Comparison of ENCODE assay signal across 8 cellular contexts in genomic region chr6:53547815-53548496, GRCh38. TPM values are rescaled to one million over a fixed set of nuclear protein-coding genes. Genes with fewer than 3 reads are reported as not detected.
DNase-seq lines count a peak whose midpoint lies in the region; ATAC-seq and TF ChIP-seq lines count a peak whose summit lies in the region.

No MANE protein-coding gene starts in this region.

- H3K14ac ChIP-seq in H9 (ENCODE audit: insufficient read depth, low read length) = no peak overlapping the region

- H2BK20ac ChIP-seq in H9 (ENCODE audit: low read depth, low read length, poor library complexity, severe bottlenecking) = no peak overlapping the region

- H3K27me3 ChIP-seq in H9 (ENCODE audit: insufficient read depth, low read length) = peaks cover 4% of the 10 kb centered on the region; the same call in 1 of the 2 replicates
- H3K27me3 ChIP-seq in MG63 = no peaks in the 10 kb centered on the region
- H3K27me3 ChIP-seq in foreskin keratinocyte = no peaks in the 10 kb centered on the region
- peaks cover 25% of the 10 kb centered on the region for H3K27me3 ChIP-seq in neural progenitor cell
- H3K27me3 ChIP-seq in stomach smooth muscle (ENCODE audit: control insufficient read depth in 1 of 2, insufficient read depth in 2 of 2, low read length in 2 of 2) = no peaks in the 10 kb centered on the region

- H3F3A ChIP-seq in neural progenitor cell (ENCODE audit: low read depth) = peaks cover 25% of the 10 kb centered on the region

- H3K27ac Mint-ChIP-seq in H9 (peak overlapping the region; percentile 44 to 96 (median 95); a peak in 4 of 7 replicates), neural progenitor cell (peak overlapping the region; percentile 69)

- peak; percentile 84 for ATAC-seq in foreskin keratinocyte

- H3K79me2 ChIP-seq in H9 (ENCODE audit: insufficient read depth, low read length) = peaks cover 7% of the 10 kb centered on the region; the same call in 1 of the 2 replicates
- peaks cover 11% of the 10 kb centered on the region for H3K79me2 ChIP-seq in neural progenitor cell (ENCODE audit: low read depth)

- H3K4me3 ChIP-seq in MG63 (peak overlapping the region; percentile 49), neural progenitor cell (peak overlapping the region; percentile 53), stomach smooth muscle (ENCODE audit: low read length in 2 of 2) (peak overlapping the region; percentile 77 to 90)

- no peak overlapping the region for H2BK15ac ChIP-seq in H9 (ENCODE audit: low read depth, low read length)

- H2BK5ac ChIP-seq in H9 (ENCODE audit: insufficient read length, low read length) = no peak overlapping the region

- no peak for TF ChIP-seq CTCF in H9 (conservative IDR thresholded peaks at IDR 0.05)
- TF ChIP-seq CTCF in foreskin keratinocyte (conservative IDR thresholded peaks at IDR 0.05) = peak; percentile 57
- TF ChIP-seq CTCF in neural progenitor cell (IDR thresholded peaks at IDR 0.05) = no peak

- H4K20me1 ChIP-seq in H9 (ENCODE audit: control insufficient read depth, insufficient read depth, insufficient read length) (no peaks in the 10 kb centered on the region), neural progenitor cell (ENCODE audit: low read depth) (peaks cover 4% of the 10 kb centered on the region)

- H3K23me2 ChIP-seq in H9 (ENCODE audit: insufficient read length, low read depth, low read length, poor library complexity, severe bottlenecking) = peaks cover 10% of the 10 kb centered on the region

- H3K4me1 ChIP-seq in ES-I3 (ENCODE audit: insufficient read depth, low read length) (peaks cover 4% of the 10 kb centered on the region; the same call in 1 of the 2 replicates), H9 (ENCODE audit: insufficient read depth, low read length) (peaks cover 1% of the 10 kb centered on the region; the same call in 1 of the 2 replicates), foreskin keratinocyte (peaks cover 14% of the 10 kb centered on the region), neural progenitor cell (peaks cover 8% of the 10 kb centered on the region), stomach smooth muscle (ENCODE audit: control insufficient read depth, insufficient read depth, low read length) (peaks cover 15% of the 10 kb centered on the region)

- H3K9me3 ChIP-seq in ES-I3 (ENCODE audit: control insufficient read depth, insufficient read depth, low read length) = no peaks in the 10 kb centered on the region
- H3K9me3 ChIP-seq in H9 (ENCODE audit: control insufficient read depth, low read depth, low read length) = no peaks in the 10 kb centered on the region
- H3K9me3 ChIP-seq in MG63 = no peaks in the 10 kb centered on the region
- H3K9me3 ChIP-seq in neural progenitor cell (ENCODE audit: low read depth) = no peaks in the 10 kb centered on the region
- H3K9me3 ChIP-seq in stomach smooth muscle (ENCODE audit: control insufficient read depth in 2 of 2, low read length in 2 of 2) = no peaks in the 10 kb centered on the region

- no peak overlapping the region for H4K5ac ChIP-seq in H9 (ENCODE audit: insufficient read length, low read depth, low read length)

- H3K36me3 ChIP-seq in ES-I3 (ENCODE audit: insufficient read depth, low read length) (no peaks in the 10 kb centered on the region), MG63 (no peaks in the 10 kb centered on the region), neural progenitor cell (no peaks in the 10 kb centered on the region), stomach smooth muscle (ENCODE audit: control insufficient read depth in 2 of 2, insufficient read depth in 2 of 2, low read length in 2 of 2) (no peaks in the 10 kb centered on the region)

- no peak overlapping the region for H3K23ac ChIP-seq in H9 (ENCODE audit: insufficient read length, low read depth, low read length)

- H3K79me1 ChIP-seq in H9 (ENCODE audit: insufficient read depth, low read depth, low read length, poor library complexity, severe bottlenecking) = no peaks in the 10 kb centered on the region

- H3K9ac ChIP-seq in ES-I3 (ENCODE audit: low read depth, low read length) (peak overlapping the region; percentile 60), H9 (ENCODE audit: extremely low read depth, insufficient read length, low read length) (peak overlapping the region; percentile 64), neural progenitor cell (no peak overlapping the region), stomach smooth muscle (ENCODE audit: low read length in 2 of 2) (peak overlapping the region; percentile 63 to 81)

- H2AFZ ChIP-seq in H9 (ENCODE audit: low read length) = no peak overlapping the region
- peak overlapping the region; percentile 81 for H2AFZ ChIP-seq in neural progenitor cell (replicated peaks)

- H3K27me3 Mint-ChIP-seq in H9 (ENCODE audit: low read depth) (peaks cover 29% of the 10 kb centered on the region), neural progenitor cell (ENCODE audit: insufficient read depth, low read depth) (peaks cover 10% of the 10 kb centered on the region)

- no peak overlapping the region for H2BK120ac ChIP-seq in H9 (ENCODE audit: low read depth, low read length, poor library complexity, severe bottlenecking)

- H3K4me1 Mint-ChIP-seq in H9 (peaks cover 22 to 25% of the 10 kb centered on the region in 2 experiments), neural progenitor cell (peaks cover 27% of the 10 kb centered on the region)

- H3K36me3 Mint-ChIP-seq in H9 (ENCODE audit: insufficient read depth in 1 of 3, low read depth in 3 of 3) (peaks cover 0 to 7% (median 1%) of the 10 kb centered on the region in 3 experiments; a peak in 4 of 7 replicates), neural progenitor cell (peaks cover 2% of the 10 kb centered on the region)

- H3K9me3 Mint-ChIP-seq in H9 (peaks cover 0 to 14% of the 10 kb centered on the region in 2 experiments; a peak in 3 of 5 replicates), neural progenitor cell (peaks cover 12% of the 10 kb centered on the region)

- no peak overlapping the region for H3K56ac ChIP-seq in H9 (ENCODE audit: insufficient read length, low read depth, low read length)

- no peak overlapping the region for H2BK12ac ChIP-seq in H9 (ENCODE audit: insufficient read length, low read depth, low read length)

- H4K91ac ChIP-seq in H9 (ENCODE audit: insufficient read length, low read depth, low read length) = no peak overlapping the region

- H3K4me3 Mint-ChIP-seq in H9 (peak overlapping the region; percentile 76 to 83), neural progenitor cell (peak overlapping the region; percentile 90)

- DNase-seq in H9 (peak; percentile 95), MG63 (peak; percentile 95), SHP77 (lab: John Stamatoyannopoulos, UW) (peak; percentile 95 to 97), activated gamma-delta T cell treated with Interleukin-2 at 50 U/mL for 16 hours (peak; percentile 94), foreskin keratinocyte (peak; percentile 84 to 92), neural progenitor cell (ENCODE audit: low spot score) (peak; percentile 94)

- H3T11ph ChIP-seq in H9 (ENCODE audit: low read length) = no peak overlapping the region

- H3K27ac ChIP-seq in H9 (ENCODE audit: insufficient read length, low read depth, low read length) (no peak overlapping the region), foreskin keratinocyte (peak overlapping the region; percentile 72), neural progenitor cell (no peak overlapping the region), stomach smooth muscle (ENCODE audit: low read length) (peak overlapping the region; percentile 91)

- peak overlapping the region; percentile 83 for H3K4me2 ChIP-seq in H9 (ENCODE audit: insufficient read depth, insufficient read length, low read length)
- peak overlapping the region; percentile 81 for H3K4me2 ChIP-seq in neural progenitor cell

- no CpG with 5 or more reads among the region's 57 CpGs for WGBS in H9 (ENCODE audit: extremely low coverage, insufficient read length, low lambda C conversion rate)

- H3K18ac ChIP-seq in H9 (ENCODE audit: insufficient read length, low read depth, low read length) = no peak overlapping the region

- H4K8ac ChIP-seq in H9 (replicated peaks; ENCODE audit: insufficient read length, low read depth, low read length) = no peak overlapping the region

- no peak overlapping the region for H3K4ac ChIP-seq in H9 (ENCODE audit: low read depth, low read length)

- no peak overlapping the region for H2AK5ac ChIP-seq in H9 (ENCODE audit: insufficient read length, low read length)

RNA-seq across cellular contexts. Expression of gene GCLC, which starts 3.1 kb away (rescaled TPM):
- total RNA-seq in H9 (2021) (48.2 and 55.5 TPM in 2 replicates), foreskin keratinocyte (40.2 and 43.1 TPM in 2 replicates), neural progenitor cell (ENCODE audit: low replicate concordance) (21.2 and 26.0 TPM in 2 replicates)
- 4.4 and 7.0 TPM in 2 replicates for total RNA-seq in MG63 (2014; rRNA removed; shearing (Covaris generic); ENCODE audit: low replicate concordance)
- polyA plus RNA-seq in foreskin keratinocyte = 9.9 and 15.5 TPM in 2 replicates

Comparison
In these comparisons a context has a peak if more than half of its experiments do, and no peak if none do; other contexts are left out.
1. H3K27ac ChIP-seq: peak in foreskin keratinocyte (single experiment) and stomach smooth muscle (single experiment); none in H9 (single experiment) and neural progenitor cell (single experiment).
2. Peak in every context shown above with its lines, with median percentiles within 50 percentile points of each other: DNase-seq and H3K4me3 ChIP-seq.